24 cellular contexts compared by ENCODE assay signal in the genomic region with DNA sequence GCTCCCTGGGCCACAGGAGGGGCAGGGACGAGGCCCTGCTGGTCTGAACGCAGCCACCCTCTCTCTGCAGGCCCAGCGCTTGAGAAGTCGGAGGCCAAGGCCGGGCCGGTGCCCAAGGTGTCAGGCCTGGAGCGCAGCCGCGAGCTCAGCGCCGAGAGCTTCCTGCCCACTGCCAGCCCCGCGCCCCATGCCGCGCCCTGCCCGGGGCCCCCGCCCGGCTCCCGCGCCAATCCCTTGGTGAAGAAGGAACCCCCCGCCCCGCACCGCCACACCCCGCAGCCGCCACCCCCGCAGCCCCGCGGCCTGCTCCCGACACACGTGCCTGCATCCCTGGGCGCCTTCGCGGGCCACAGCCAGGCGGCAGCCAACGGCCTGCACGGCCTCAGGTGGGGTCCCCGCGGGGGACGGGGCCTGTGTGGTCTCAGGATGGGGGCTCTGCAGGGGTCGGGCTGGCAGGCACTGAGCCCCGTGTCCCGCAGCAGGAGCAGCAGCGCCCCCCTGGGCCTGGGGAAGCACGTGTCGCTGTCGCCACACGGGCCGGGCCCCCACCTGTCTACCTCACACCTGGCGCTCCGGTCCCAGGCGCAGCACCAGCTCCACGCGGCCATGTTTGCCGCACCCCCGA. TPM values are rescaled to one million over a fixed set of nuclear protein-coding genes. Genes with fewer than 3 reads are reported as not detected.
DNase-seq lines count a peak whose midpoint lies in the region; ATAC-seq, FAIRE-seq and TF ChIP-seq lines count a peak whose summit lies in the region.
"Had no signal": no experiment of that assay in that cellular context is flagged by ENCODE, and none has a peak within 500 bp of the region (broad histone marks: within the 10 kb centered on the region; RNA-seq: fewer than 3 reads in every experiment).

No MANE protein-coding gene starts in this region.

- peaks cover 49% of the 10 kb centered on the region for H3K4me1 ChIP-seq in BLaER1
- peaks cover 0 to 56% of the 10 kb centered on the region in 2 experiments; a peak in 2 of 5 replicates for H3K4me1 ChIP-seq in K562 (replicated peaks in 1 of 2; ENCODE audit: control insufficient read depth in 2 of 2, insufficient read depth in 2 of 2, low read length in 2 of 2)
- H3K4me1 ChIP-seq: A549, BE2C had no signal

- CTCF ChIA-PET in Calu3 (lab: Charles Lee): no interaction called here
- CTCF ChIA-PET in K562 (lab: Yijun Ruan, JAX; ENCODE audit: low intra/inter-chr PET ratio): no interaction called here
- CTCF ChIA-PET in activated CD4-positive, alpha-beta T cell treated with anti-CD3 and anti-CD28 coated beads, Interleukin-2, amount 10 ng/mL, durations not matched to agents 7 days and 5 days (lab: Charles Lee): interaction anchor here (0.9 to 1.9 kb wide), 2 partner anchors 9 to 10 kb away, joined by 3 to 6 read pairs; no protein-coding TSS in a partner anchor

- FAIRE-seq in K562 (lab: Jason Lieb, UNC): no peak
- FAIRE-seq: A549, G401.6, GM12892 had no signal

- intact Hi-C loops in Calu3 (cut with micrococcal nuclease; ENCODE audit: unreplicated experiment): no loop called here
- intact Hi-C loops in K562 (cut with micrococcal nuclease): no loop called here

- peak overlapping the region; percentile 76; the same call in 1 of the 2 replicates for H3K27ac ChIP-seq in BLaER1
- H3K27ac ChIP-seq in K562 (ENCODE audit: extremely low read depth, low read depth, low read length): no peak overlapping the region
- H3K27ac ChIP-seq: A549, C4-2B had no signal

- H2AFZ ChIP-seq in K562 (ENCODE audit: low read depth, low read length): no peak overlapping the region

- BruUV-seq in Calu3 (replicated peaks; lab: Mats Ljungman, UMichigan) (TSS peak; percentile 13), K562 (replicated peaks; lab: Mats Ljungman, UMichigan) (no TSS peak)

- peaks cover 50% of the 10 kb centered on the region for H3K36me3 Mint-ChIP-seq in Calu3 (ENCODE audit: insufficient read depth, unreplicated experiment)
- H3K36me3 Mint-ChIP-seq in stimulated activated memory B cell treated with anti-CD40 and anti-IgM and Interleukin-4, amounts not matched to agents 10 μg/mL and 1 μg/mL and 100 μg/mL, for 72 hours: peaks cover 30% of the 10 kb centered on the region
- H3K36me3 Mint-ChIP-seq in activated CD4-positive, alpha-beta T cell treated with anti-CD3 and anti-CD28 coated beads, Interleukin-2, amount 10 ng/mL, durations not matched to agents 7 days and 5 days (ENCODE audit: low read depth): no peaks in the 10 kb centered on the region

- H3K4me2 ChIP-seq in BLaER1 (peak overlapping the region; percentile 83; the same call in 1 of the 2 replicates), K562 (ENCODE audit: insufficient read depth, low read length) (no peak overlapping the region)
- H3K4me2 ChIP-seq: A549 had no signal

- H3K4me3 Mint-ChIP-seq in Calu3 (ENCODE audit: low read depth, unreplicated experiment): no peak overlapping the region
- H3K4me3 Mint-ChIP-seq in stimulated activated memory B cell treated with anti-CD40 and anti-IgM and Interleukin-4, amounts not matched to agents 10 μg/mL and 1 μg/mL and 100 μg/mL, for 72 hours: no peak overlapping the region
- no peak overlapping the region for H3K4me3 Mint-ChIP-seq in activated CD4-positive, alpha-beta T cell treated with anti-CD3 and anti-CD28 coated beads, Interleukin-2, amount 10 ng/mL, durations not matched to agents 7 days and 5 days
- H3K4me3 Mint-ChIP-seq: CD4-positive, CD25-positive, alpha-beta regulatory T cell; CD8-positive, alpha-beta T cell; H9; HFFc6 had no signal

- H3K27me3 ChIP-seq in BLaER1 (no peaks in the 10 kb centered on the region), K562 (ENCODE audit: control insufficient read depth in 2 of 2, insufficient read depth in 2 of 2, low read length in 2 of 2) (no peaks in the 10 kb centered on the region)
- H3K27me3 ChIP-seq: BE2C had no signal

- no peak for TF ChIP-seq EP300 in K562 (IDR thresholded peaks at IDR 0.05; ENCODE audit: low read length)

- H4K20me1 ChIP-seq in BLaER1: peaks cover 99% of the 10 kb centered on the region
- H4K20me1 ChIP-seq in K562 (replicated peaks; ENCODE audit: control insufficient read depth, insufficient read depth, low read length): peaks cover 8% of the 10 kb centered on the region; the same call in 1 of the 2 replicates

- no peak overlapping the region for H3K9ac ChIP-seq in BLaER1
- no peak overlapping the region for H3K9ac ChIP-seq in K562 (ENCODE audit: insufficient read depth in 1 of 2, low read depth in 2 of 2, low read length in 2 of 2)

- no peaks in the 10 kb centered on the region for H3K27me3 Mint-ChIP-seq in Calu3 (ENCODE audit: unreplicated experiment)
- no peaks in the 10 kb centered on the region for H3K27me3 Mint-ChIP-seq in stimulated activated memory B cell treated with anti-CD40 and anti-IgM and Interleukin-4, amounts not matched to agents 10 μg/mL and 1 μg/mL and 100 μg/mL, for 72 hours
- H3K27me3 Mint-ChIP-seq in activated CD4-positive, alpha-beta T cell treated with anti-CD3 and anti-CD28 coated beads, Interleukin-2, amount 10 ng/mL, durations not matched to agents 7 days and 5 days: no peaks in the 10 kb centered on the region
- H3K27me3 Mint-ChIP-seq: CD4-positive, CD25-positive, alpha-beta regulatory T cell had no signal

- H3K9me3 Mint-ChIP-seq in Calu3 (ENCODE audit: low read depth, unreplicated experiment): no peaks in the 10 kb centered on the region
- no peaks in the 10 kb centered on the region for H3K9me3 Mint-ChIP-seq in stimulated activated memory B cell treated with anti-CD40 and anti-IgM and Interleukin-4, amounts not matched to agents 10 μg/mL and 1 μg/mL and 100 μg/mL, for 72 hours
- no peaks in the 10 kb centered on the region for H3K9me3 Mint-ChIP-seq in activated CD4-positive, alpha-beta T cell treated with anti-CD3 and anti-CD28 coated beads, Interleukin-2, amount 10 ng/mL, durations not matched to agents 7 days and 5 days
- H3K9me3 Mint-ChIP-seq: CD4-positive, CD25-positive, alpha-beta regulatory T cell; CD8-positive, alpha-beta T cell; H9; HFFc6 had no signal

- H3K9me3 ChIP-seq in BLaER1 (no peaks in the 10 kb centered on the region), K562 (replicated peaks; ENCODE audit: control insufficient read depth, insufficient read depth, low read depth, low read length) (no peaks in the 10 kb centered on the region)
- H3K9me3 ChIP-seq: A549, BE2C, Caco-2 had no signal

- no peaks in the 10 kb centered on the region for H3K9me1 ChIP-seq in K562 (ENCODE audit: control insufficient read depth, insufficient read depth, low read length)

- DNase-seq in Calu3 (no peak), K562 (ENCODE audit: extremely low read depth in 1 of 4, low spot score in 3 of 4) (no peak), D341Med (ENCODE audit: low spot score) (no peak), NCI-H524 (lab: John Stamatoyannopoulos, UW) (no peak)
- no peak for DNase-seq in activated CD4-positive, alpha-beta T cell treated with anti-CD3 and anti-CD28 coated beads, Interleukin-2, amount 10 ng/mL, durations not matched to agents 7 days and 5 days
- DNase-seq: 8988T; ACHN; AML-193; BE2C; Caco-2; CD4-positive, CD25-positive, alpha-beta regulatory T cell; CD8-positive, alpha-beta T cell; DMS153; DND-41; H9; HFFc6 had no signal

- H3K4me3 ChIP-seq in BLaER1 (no peak overlapping the region), K562 (no peak overlapping the region)
- H3K4me3 ChIP-seq: A549 had no signal

- in situ Hi-C loops in K562 (cut with MboI): loop anchor here (10.0 kb wide), 1 partner anchor 875 kb away; no protein-coding TSS in a partner anchor

- no peaks in the 10 kb centered on the region for H3K4me1 Mint-ChIP-seq in Calu3 (ENCODE audit: low read depth, unreplicated experiment)
- H3K4me1 Mint-ChIP-seq in stimulated activated memory B cell treated with anti-CD40 and anti-IgM and Interleukin-4, amounts not matched to agents 10 μg/mL and 1 μg/mL and 100 μg/mL, for 72 hours: peaks cover 7% of the 10 kb centered on the region
- no peaks in the 10 kb centered on the region for H3K4me1 Mint-ChIP-seq in activated CD4-positive, alpha-beta T cell treated with anti-CD3 and anti-CD28 coated beads, Interleukin-2, amount 10 ng/mL, durations not matched to agents 7 days and 5 days
- H3K4me1 Mint-ChIP-seq: CD4-positive, CD25-positive, alpha-beta regulatory T cell; H9 had no signal

- POLR2A ChIA-PET in K562 (lab: Yijun Ruan, JAX): interaction anchor here (1.4 kb wide), 1 partner anchor 21 kb away, joined by 4 read pairs; no protein-coding TSS in a partner anchor
- POLR2A ChIA-PET in activated CD4-positive, alpha-beta T cell treated with anti-CD3 and anti-CD28 coated beads, Interleukin-2, amount 10 ng/mL, durations not matched to agents 7 days and 5 days (lab: Charles Lee): no interaction called here

- TF ChIP-seq RAD21 in K562 (CRISPR knock-in tag; conservative IDR thresholded peaks at IDR 0.05 in 1 of 2, IDR thresholded peaks at IDR 0.05 in 1 of 2): no peak

- no peak for TF ChIP-seq POLR2A in K562 (conservative IDR thresholded peaks at IDR 0.05)

- H3K27ac Mint-ChIP-seq in Calu3 (ENCODE audit: unreplicated experiment): no peak overlapping the region
- no peak overlapping the region for H3K27ac Mint-ChIP-seq in stimulated activated memory B cell treated with anti-CD40 and anti-IgM and Interleukin-4, amounts not matched to agents 10 μg/mL and 1 μg/mL and 100 μg/mL, for 72 hours
- no peak overlapping the region for H3K27ac Mint-ChIP-seq in activated CD4-positive, alpha-beta T cell treated with anti-CD3 and anti-CD28 coated beads, Interleukin-2, amount 10 ng/mL, durations not matched to agents 7 days and 5 days
- H3K27ac Mint-ChIP-seq: CD4-positive, CD25-positive, alpha-beta regulatory T cell; CD8-positive, alpha-beta T cell; H9; HFFc6 had no signal

- no peak for ATAC-seq in K562
- peak; percentile 34 for ATAC-seq in stimulated activated memory B cell treated with anti-CD40 and anti-IgM and Interleukin-4, amounts not matched to agents 10 μg/mL and 1 μg/mL and 100 μg/mL, for 72 hours
- ATAC-seq: A549; CD8-positive, alpha-beta T cell; HCT116 had no signal

- TF ChIP-seq CTCF in Calu3 (IDR thresholded peaks at IDR 0.05; ENCODE audit: unreplicated experiment): no peak
- no peak for TF ChIP-seq CTCF in K562 (IDR thresholded peaks at IDR 0.05 in 2 of 3, conservative IDR thresholded peaks at IDR 0.05 in 1 of 3; ENCODE audit: insufficient read depth in 2 of 3, low read depth in 1 of 3, low read length in 3 of 3)

- H3K79me2 ChIP-seq in K562 (ENCODE audit: control insufficient read depth, insufficient read depth, low read length): peaks cover 14% of the 10 kb centered on the region

- WGBS in K562 (ENCODE audit: insufficient coverage, low coverage, missing lambda C conversion rate): 99% methylated on average over 24 of the region's 55 CpGs

- H3K36me3 ChIP-seq in BLaER1: peaks cover 97% of the 10 kb centered on the region
- H3K36me3 ChIP-seq in K562 (ENCODE audit: control insufficient read depth, insufficient read depth, low read length): peaks cover 91% of the 10 kb centered on the region; the same call in 2 of the 3 replicates
- H3K36me3 ChIP-seq: BE2C had no signal

RNA-seq across cellular contexts. Expression of a gene that starts 40.4 kb away (rescaled TPM):
- not detected in 2 replicates for total RNA-seq in Calu3 (2022)
- not detected in 2 replicates for total RNA-seq in K562 (2011; cell fraction: chromatin; rRNA removed; ENCODE audit: low replicate concordance)
- total RNA-seq in K562 (2011; cell fraction: nucleolus; rRNA removed): not detected in 2 replicates
- total RNA-seq in K562 (2011; cell fraction: nucleoplasm; rRNA removed): not detected in 2 replicates
- total RNA-seq in K562 (2014; rRNA removed): not detected in 2 replicates
- not detected in 2 replicates for total RNA-seq in K562 (2014; rRNA removed; fragmentation: Illumina TruSeq; extraction: Trizol)
- not detected in 2 replicates for total RNA-seq in K562 (2015; rRNA removed; fragmentation: Illumina TruSeq; extraction: Trizol)
- not detected in 2 replicates for total RNA-seq in K562 (2021)
- not detected in 2 replicates for polyA plus RNA-seq in K562 (2011; rRNA removed)
- polyA plus RNA-seq in K562 (2011; cell fraction: cytosol; rRNA removed): 0.09 TPM in 1 of 2 replicates, not detected in the other
- 0.20 TPM in 1 of 2 replicates, not detected in the other for polyA plus RNA-seq in K562 (2011; cell fraction: nucleus; rRNA removed)
- polyA plus RNA-seq in K562 (2012): not detected in 2 replicates
- not detected in 2 replicates for polyA plus RNA-seq in K562 (2014; fragmentation: Illumina TruSeq; extraction: Trizol)
- not detected for polyA plus RNA-seq in K562 (2014; fragmentation: Nextera tagmentation; extraction: Ambion mirVana)
- polyA plus RNA-seq in K562 (2014; rRNA removed): not detected in 2 replicates
- not detected in 2 replicates for polyA minus RNA-seq in K562 (2011; rRNA and poly(A)+ RNA removed)
- polyA minus RNA-seq in K562 (2011; cell fraction: cytosol; rRNA and poly(A)+ RNA removed): not detected in 2 replicates
- not detected in 2 replicates for polyA minus RNA-seq in K562 (2011; cell fraction: nucleus; rRNA and poly(A)+ RNA removed)
- not detected for total RNA-seq in activated CD4-positive, alpha-beta T cell treated with anti-CD3 and anti-CD28 coated beads, Interleukin-2, amount 10 ng/mL, durations not matched to agents 7 days and 5 days
- total RNA-seq: Caco-2; CD4-positive, CD25-positive, alpha-beta regulatory T cell; CD8-positive, alpha-beta T cell; H4; H9 had no signal
- polyA plus RNA-seq: A549; CD4-positive, CD25-positive, alpha-beta regulatory T cell had no signal

RNA-seq across cellular contexts. Expression of a gene that starts 48.6 kb away (rescaled TPM):
- not detected in 2 replicates for total RNA-seq in Calu3 (2022)
- total RNA-seq in K562 (2011; cell fraction: chromatin; rRNA removed; ENCODE audit: low replicate concordance): not detected in 2 replicates
- not detected in 2 replicates for total RNA-seq in K562 (2011; cell fraction: nucleolus; rRNA removed)
- total RNA-seq in K562 (2011; cell fraction: nucleoplasm; rRNA removed): not detected in 2 replicates
- not detected in 2 replicates for total RNA-seq in K562 (2014; rRNA removed)
- not detected in 2 replicates for total RNA-seq in K562 (2014; rRNA removed; fragmentation: Illumina TruSeq; extraction: Trizol)
- total RNA-seq in K562 (2015; rRNA removed; fragmentation: Illumina TruSeq; extraction: Trizol): not detected in 2 replicates
- not detected in 2 replicates for total RNA-seq in K562 (2021)
- not detected in 2 replicates for polyA plus RNA-seq in K562 (2011; rRNA removed)
- not detected in 2 replicates for polyA plus RNA-seq in K562 (2011; cell fraction: cytosol; rRNA removed)
- not detected in 2 replicates for polyA plus RNA-seq in K562 (2011; cell fraction: nucleus; rRNA removed)
- 0.06 and 0.14 TPM in 2 replicates for polyA plus RNA-seq in K562 (2012)
- polyA plus RNA-seq in K562 (2014; fragmentation: Illumina TruSeq; extraction: Trizol): not detected in 2 replicates
- polyA plus RNA-seq in K562 (2014; fragmentation: Nextera tagmentation; extraction: Ambion mirVana): not detected
- polyA plus RNA-seq in K562 (2014; rRNA removed): not detected in 2 replicates
- polyA minus RNA-seq in K562 (2011; rRNA and poly(A)+ RNA removed): not detected in 2 replicates
- not detected in 2 replicates for polyA minus RNA-seq in K562 (2011; cell fraction: cytosol; rRNA and poly(A)+ RNA removed)
- polyA minus RNA-seq in K562 (2011; cell fraction: nucleus; rRNA and poly(A)+ RNA removed): not detected in 2 replicates
- total RNA-seq in activated CD4-positive, alpha-beta T cell treated with anti-CD3 and anti-CD28 coated beads, Interleukin-2, amount 10 ng/mL, durations not matched to agents 7 days and 5 days: not detected
- total RNA-seq: Caco-2; CD4-positive, CD25-positive, alpha-beta regulatory T cell; CD8-positive, alpha-beta T cell; H4; HFFc6 had no signal
- polyA plus RNA-seq: A549; CD4-positive, CD25-positive, alpha-beta regulatory T cell had no signal
